19 cellular contexts compared by ENCODE assay signal in the genomic region with DNA sequence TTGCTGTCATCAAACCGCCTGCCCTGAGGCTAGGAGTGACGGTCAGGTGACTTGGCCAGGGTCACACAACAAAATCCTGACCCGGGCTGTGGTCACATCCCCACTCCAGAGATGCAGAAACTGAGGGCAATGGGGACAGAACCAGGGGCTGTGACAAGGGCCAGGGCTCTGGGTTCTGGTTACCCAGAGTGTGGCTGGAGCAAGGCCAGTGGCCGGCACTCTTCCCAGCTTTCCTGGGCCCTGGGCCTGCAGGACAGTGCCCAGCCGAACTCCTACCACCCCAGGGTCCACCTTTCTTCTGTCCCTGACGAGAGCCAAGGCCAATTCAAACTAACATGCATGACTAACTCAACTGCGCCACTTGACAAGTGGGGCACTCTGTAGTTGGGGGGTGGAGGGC.
"Had no signal": no experiment of that assay in that cellular context is flagged by ENCODE, and none has a peak within 500 bp of the region (broad histone marks: within the 10 kb centered on the region; RNA-seq: fewer than 3 reads in every experiment).

No MANE protein-coding gene starts in this region.

- H3K9me3 Mint-ChIP-seq: naive thymus-derived CD4-positive, alpha-beta T cell had no signal

- FAIRE-seq: pancreas, small intestine had no signal

- H3K27ac Mint-ChIP-seq: naive thymus-derived CD4-positive, alpha-beta T cell had no signal

- H3K4me3 Mint-ChIP-seq: naive thymus-derived CD4-positive, alpha-beta T cell had no signal

- ATAC-seq: foreskin keratinocyte; heart left ventricle; naive thymus-derived CD4-positive, alpha-beta T cell; pancreas had no signal

- H3K36me3 ChIP-seq: colonic mucosa, pancreas had no signal

- H3K4me3 ChIP-seq: colonic mucosa, heart left ventricle, left ventricle myocardium inferior, lung, pancreas, prostate gland, sigmoid colon, stomach, thoracic aorta had no signal

- H3K27ac ChIP-seq: colonic mucosa, foreskin keratinocyte, heart left ventricle, left ventricle myocardium inferior, pancreas, prostate gland, sigmoid colon, stomach, thoracic aorta had no signal

- H3K27me3 ChIP-seq: colonic mucosa, foreskin keratinocyte, heart left ventricle, pancreas, sigmoid colon, stomach had no signal

- H3K36me3 Mint-ChIP-seq: naive thymus-derived CD4-positive, alpha-beta T cell had no signal

- H3K4me1 ChIP-seq: colonic mucosa had no signal

- DNase-seq: colonic mucosa; dermis blood vessel endothelial cell; erythroblast; foreskin keratinocyte; islet precursor cell; left ventricle myocardium inferior; mesendoderm; naive thymus-derived CD4-positive, alpha-beta T cell; retina; sigmoid colon; small intestine; stimulated activated CD4-positive, alpha-beta T cell treated with anti-CD3 and anti-CD28 coated beads, Interleukin-12 subunit alpha, Interleukin-12 subunit beta, amount 100 ng/mL, for 4 hours; stimulated activated naive CD4-positive, alpha-beta T cell; stomach had no signal

- H3K9me3 ChIP-seq: colonic mucosa, heart left ventricle, left ventricle myocardium inferior, pancreas, prostate gland, sigmoid colon, stomach, thoracic aorta had no signal
